Comparison of ENCODE assay signal across 33 cellular contexts in the genomic region with DNA sequence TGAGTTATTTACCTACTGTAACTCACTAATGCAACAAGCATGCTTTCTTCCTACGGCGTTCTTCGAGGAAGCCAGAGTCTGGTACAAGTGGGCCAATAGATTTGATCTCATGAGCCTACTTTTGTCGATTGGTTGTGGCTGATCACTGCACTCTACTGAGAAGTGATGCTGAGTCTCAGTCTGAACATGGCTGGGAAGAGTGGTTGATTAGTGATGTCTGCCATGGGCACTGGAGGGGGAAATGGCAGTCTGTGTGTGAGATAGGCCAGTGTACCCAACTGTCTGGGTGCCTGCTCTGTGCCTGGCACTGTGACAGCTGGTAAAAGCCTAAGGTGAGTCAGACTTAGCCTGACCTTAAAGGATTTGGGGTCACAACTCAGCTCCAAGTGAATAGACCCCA. TPM values are rescaled to one million over a fixed set of nuclear protein-coding genes. Genes with fewer than 3 reads are reported as not detected.
"Had no signal": no experiment of that assay in that cellular context is flagged by ENCODE, and none has a peak within 500 bp of the region (broad histone marks: within the 10 kb centered on the region; RNA-seq: fewer than 3 reads in every experiment).

No MANE protein-coding gene starts in this region.

- H3K27ac Mint-ChIP-seq: memory B cell; mesothelial cell of epicardium; natural killer cell treated with Interleukin-12 subunit alpha and Interleukin-12 subunit beta and Interleukin-15 and Interleukin-18, amount 100 ng/mL, for 72 hours; type B pancreatic cell had no signal

- H3K27me3 ChIP-seq: heart left ventricle, hepatocyte, neutrophil, pancreas, testis, tibial artery had no signal

- H3K9me3 ChIP-seq: mucosa of descending colon, neutrophil, pancreas, testis had no signal

- H3K4me1 ChIP-seq: esophagus muscularis mucosa, foreskin keratinocyte, gastroesophageal sphincter, pancreas, testis, tibial artery had no signal

- H3K36me3 Mint-ChIP-seq: type B pancreatic cell had no signal

- H3K36me3 ChIP-seq: gastroesophageal sphincter, neutrophil, pancreas had no signal

- DNase-seq: dermis blood vessel endothelial cell; effector memory CD4-positive, alpha-beta T cell; foreskin keratinocyte; kidney; mucosa of descending colon; naive B cell; pancreas; stimulated activated CD4-positive, alpha-beta T cell treated with anti-CD3 and anti-CD28 coated beads, Interleukin-12 subunit alpha, Interleukin-12 subunit beta, amount 100 ng/mL, for 4 hours; stimulated activated CD4-positive, alpha-beta T cell treated with anti-CD3 and anti-CD28 coated beads, Interleukin-1b, Interleukin-23, amount 100 ng/mL, for 48 hours; stimulated activated CD4-positive, alpha-beta T cell treated with anti-CD3 and anti-CD28 coated beads, Interleukin-4, amount 100 ng/mL, for 1 hour; stimulated activated CD8-positive, alpha-beta memory T cell treated with anti-CD3 and anti-CD28 coated beads, Interleukin-4, amount 100 ng/mL, for 48 hours; stimulated activated naive CD4-positive, alpha-beta T cell; substantia nigra; testis; tibial artery had no signal

- FAIRE-seq: endothelial cell of umbilical vein, kidney, pancreas had no signal

- H3K4me3 ChIP-seq: coronary artery, esophagus muscularis mucosa, gastroesophageal sphincter, heart left ventricle, hepatocyte, lung, mucosa of descending colon, pancreas, smooth muscle cell, testis, tibial artery had no signal

- H3K27ac ChIP-seq: coronary artery, esophagus muscularis mucosa, foreskin keratinocyte, gastroesophageal sphincter, hepatocyte, neutrophil, pancreas, testis, tibial artery had no signal

- ATAC-seq: foreskin keratinocyte; gastroesophageal sphincter; left lobe of liver; mucosa of descending colon; natural killer cell treated with Interleukin-12 subunit alpha and Interleukin-12 subunit beta and Interleukin-15 and Interleukin-18, amount 100 ng/mL, for 72 hours; pancreas; sciatic nerve had no signal

- H3K79me2 ChIP-seq: hepatocyte had no signal

- H2AFZ ChIP-seq: hepatocyte had no signal

- H3K4me2 ChIP-seq: hepatocyte, smooth muscle cell had no signal

- H3K4me1 Mint-ChIP-seq: mesothelial cell of epicardium had no signal

- H3K4me3 Mint-ChIP-seq: memory B cell; mesothelial cell of epicardium; naive B cell; natural killer cell treated with Interleukin-12 subunit alpha and Interleukin-12 subunit beta and Interleukin-15 and Interleukin-18, amount 100 ng/mL, for 72 hours; neural crest cell; type B pancreatic cell had no signal

RNA-seq across cellular contexts. Expression of gene MYO18B, which starts 28.3 kb away (rescaled TPM):
- total RNA-seq: endothelial cell of umbilical vein, epithelial cell of proximal tubule, foreskin keratinocyte, left lobe of liver, neural crest cell, sciatic nerve had no signal
- polyA plus RNA-seq: fibroblast of lung, foreskin keratinocyte, hepatocyte had no signal
